ENCODE assay signal across 8 cellular contexts in the genomic region with DNA sequence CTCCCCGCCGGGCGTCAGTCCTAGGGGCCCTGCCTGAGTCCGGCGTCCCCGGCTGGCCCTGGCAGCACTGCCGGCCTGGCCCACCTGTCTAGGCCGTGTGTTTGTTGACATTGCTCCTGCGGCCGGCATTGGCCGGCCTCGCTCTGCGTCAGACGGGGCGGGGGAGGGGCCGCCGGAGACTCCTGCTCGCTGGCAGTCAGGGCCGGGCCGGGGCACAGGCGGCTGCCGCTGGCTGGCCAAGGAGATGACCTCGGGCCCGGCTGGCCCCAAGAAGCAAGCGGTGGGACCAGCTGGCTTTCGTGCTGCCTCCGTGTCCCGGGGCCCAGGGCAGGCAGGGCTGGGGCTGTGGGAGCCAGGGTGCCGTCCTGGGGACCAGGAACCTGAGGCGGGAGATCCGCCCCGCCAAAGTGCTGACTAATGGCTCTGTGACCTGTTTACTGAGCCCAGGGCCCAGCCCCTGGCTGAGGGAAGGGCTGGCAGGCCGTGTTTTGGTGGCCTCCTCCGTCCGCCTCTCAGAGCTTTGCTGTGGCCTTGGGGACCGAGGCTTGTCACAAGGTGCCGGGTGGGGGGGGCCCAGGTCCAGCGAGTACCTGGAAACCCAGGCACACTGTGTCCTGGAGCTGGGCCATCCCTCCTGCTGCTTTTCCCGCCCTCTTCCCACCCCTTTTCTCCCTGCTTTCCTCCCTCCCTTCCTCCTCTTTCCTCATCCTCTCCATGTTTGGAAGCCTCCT. TPM values are rescaled to one million over a fixed set of nuclear protein-coding genes. Genes with fewer than 3 reads are reported as not detected.
DNase-seq lines count a peak whose midpoint lies in the region; ATAC-seq and TF ChIP-seq lines count a peak whose summit lies in the region.

No MANE protein-coding gene starts in this region.

- H3K4me2 ChIP-seq in PC-9 = peak overlapping the region; percentile 92

- DNase-seq in C1 segment of cervical spinal cord (lab: John Stamatoyannopoulos, UW) = peak; percentile 33 to 98 (median 81)
- DNase-seq in PC-9 = peak; percentile 86 to 88
- peak; percentile 65 for DNase-seq in activated T-helper 2 cell treated with anti-CD3 and anti-CD28 coated beads, Interferon-gamma antibody, Interleukin-2, Interleukin-4, amounts not matched to agents 10 μg/mL and 5 μg/mL and 100 μg/mL, durations not matched to agents 14 hours and 24 hours and 36 hours (ENCODE audit: low spot score)
- DNase-seq in fibroblast of peridontal ligament (ENCODE audit: extremely low read depth) = peak; percentile 84
- peak in 9 of 10 donors; percentile 21 to 61 (median 50) for DNase-seq in naive thymus-derived CD8-positive, alpha-beta T cell
- DNase-seq in stimulated activated effector memory CD8-positive, alpha-beta T cell treated with anti-CD3 and anti-CD28 coated beads, Interleukin-12 subunit alpha, Interleukin-12 subunit beta, amount 100 ng/mL, for 72 hours (ENCODE audit: low spot score in 2 of 2) = peak; percentile 63 to 81

- H3K9me3 Mint-ChIP-seq in activated T-helper 2 cell treated with anti-CD3 and anti-CD28 coated beads, Interferon-gamma antibody, Interleukin-2, Interleukin-4, amounts not matched to agents 10 μg/mL and 5 μg/mL and 100 μg/mL, durations not matched to agents 14 hours and 24 hours and 36 hours = no peaks in the 10 kb centered on the region
- H3K9me3 Mint-ChIP-seq in naive thymus-derived CD8-positive, alpha-beta T cell = no peaks in the 10 kb centered on the region
- no peaks in the 10 kb centered on the region for H3K9me3 Mint-ChIP-seq in stimulated activated effector memory CD8-positive, alpha-beta T cell treated with anti-CD3 and anti-CD28 coated beads, Interleukin-12 subunit alpha, Interleukin-12 subunit beta, amount 100 ng/mL, for 72 hours

- peaks cover 4% of the 10 kb centered on the region; the same call in 1 of the 2 replicates for H3K36me3 ChIP-seq in PC-9 (ENCODE audit: low read depth)

- peaks cover 28% of the 10 kb centered on the region for H3K79me2 ChIP-seq in PC-9 (ENCODE audit: low read depth)

- peak overlapping the region; percentile 75 for H2AFZ ChIP-seq in PC-9

- peaks cover 6% of the 10 kb centered on the region for H3K4me1 Mint-ChIP-seq in activated T-helper 2 cell treated with anti-CD3 and anti-CD28 coated beads, Interferon-gamma antibody, Interleukin-2, Interleukin-4, amounts not matched to agents 10 μg/mL and 5 μg/mL and 100 μg/mL, durations not matched to agents 14 hours and 24 hours and 36 hours (ENCODE audit: low read depth)
- peaks cover 10 to 32% (median 22%) of the 10 kb centered on the region in 4 donors for H3K4me1 Mint-ChIP-seq in naive thymus-derived CD8-positive, alpha-beta T cell
- peaks cover 13% of the 10 kb centered on the region for H3K4me1 Mint-ChIP-seq in stimulated activated effector memory CD8-positive, alpha-beta T cell treated with anti-CD3 and anti-CD28 coated beads, Interleukin-12 subunit alpha, Interleukin-12 subunit beta, amount 100 ng/mL, for 72 hours

- H3K27me3 Mint-ChIP-seq in activated T-helper 2 cell treated with anti-CD3 and anti-CD28 coated beads, Interferon-gamma antibody, Interleukin-2, Interleukin-4, amounts not matched to agents 10 μg/mL and 5 μg/mL and 100 μg/mL, durations not matched to agents 14 hours and 24 hours and 36 hours (ENCODE audit: low read depth) = no peaks in the 10 kb centered on the region
- H3K27me3 Mint-ChIP-seq in naive thymus-derived CD8-positive, alpha-beta T cell = no peaks in the 10 kb centered on the region

- peaks cover 15% of the 10 kb centered on the region for H3K4me1 ChIP-seq in PC-9 (replicated peaks; ENCODE audit: insufficient read depth)

- H3K4me3 Mint-ChIP-seq in activated T-helper 2 cell treated with anti-CD3 and anti-CD28 coated beads, Interferon-gamma antibody, Interleukin-2, Interleukin-4, amounts not matched to agents 10 μg/mL and 5 μg/mL and 100 μg/mL, durations not matched to agents 14 hours and 24 hours and 36 hours (ENCODE audit: low read depth) = peak overlapping the region; percentile 81
- H3K4me3 Mint-ChIP-seq in naive thymus-derived CD8-positive, alpha-beta T cell = peak overlapping the region; percentile 68 to 95 (median 88)
- H3K4me3 Mint-ChIP-seq in stimulated activated effector memory CD8-positive, alpha-beta T cell treated with anti-CD3 and anti-CD28 coated beads, Interleukin-12 subunit alpha, Interleukin-12 subunit beta, amount 100 ng/mL, for 72 hours = peak overlapping the region; percentile 80

- peaks cover 22% of the 10 kb centered on the region; the same call in 1 of the 2 replicates for H3F3A ChIP-seq in PC-9 (ENCODE audit: insufficient read depth, low read depth)

- CTCF ChIA-PET in PC-9 (lab: Charles Lee) = interaction anchor here (0.7 kb wide), 1 partner anchor 28 kb away, joined by 3 read pairs; no protein-coding TSS in a partner anchor

- POLR2A ChIA-PET in PC-9 (lab: Charles Lee; ENCODE audit: unreplicated experiment) = no interaction called here
- POLR2A ChIA-PET in naive thymus-derived CD8-positive, alpha-beta T cell (lab: Charles Lee) = interaction anchor here (0.7 to 2.1 kb wide), 5 partner anchors 14 to 80 kb away, joined by 3 to 7 read pairs (median 3); no protein-coding TSS in a partner anchor

- peak overlapping the region; percentile 94 for H3K4me3 ChIP-seq in PC-9

- peak overlapping the region; percentile 86 for H3K27ac ChIP-seq in PC-9

- ATAC-seq in GM19395 (IDR thresholded peaks at IDR 0.05; ENCODE audit: unreplicated experiment) = peak; percentile 68
- ATAC-seq in HG03565 (IDR thresholded peaks at IDR 0.05; ENCODE audit: unreplicated experiment) = peak; percentile 41
- peak; percentile 37 to 47 for ATAC-seq in naive thymus-derived CD8-positive, alpha-beta T cell
- ATAC-seq in stimulated activated effector memory CD8-positive, alpha-beta T cell treated with anti-CD3 and anti-CD28 coated beads, Interleukin-12 subunit alpha, Interleukin-12 subunit beta, amount 100 ng/mL, for 72 hours = peak; percentile 82

- intact Hi-C loops in PC-9 (cut with micrococcal nuclease; ENCODE audit: unreplicated experiment) = loop anchor here (1.0 to 2.0 kb wide), 4 partner anchors 17 to 53 kb away; a partner anchor contains a TSS
- intact Hi-C loops in activated T-helper 2 cell treated with anti-CD3 and anti-CD28 coated beads, Interferon-gamma antibody, Interleukin-2, Interleukin-4, amounts not matched to agents 10 μg/mL and 5 μg/mL and 100 μg/mL, durations not matched to agents 14 hours and 24 hours and 36 hours (cut with micrococcal nuclease) = loop anchor here (10.0 kb wide), 1 partner anchor 181 kb away; a partner anchor contains a TSS

- H3K9me2 ChIP-seq in PC-9 (ENCODE audit: insufficient read depth) = no peaks in the 10 kb centered on the region

- BruUV-seq in PC-9 (replicated peaks; lab: Mats Ljungman, UMichigan) = no TSS peak

- H3K36me3 Mint-ChIP-seq in activated T-helper 2 cell treated with anti-CD3 and anti-CD28 coated beads, Interferon-gamma antibody, Interleukin-2, Interleukin-4, amounts not matched to agents 10 μg/mL and 5 μg/mL and 100 μg/mL, durations not matched to agents 14 hours and 24 hours and 36 hours (ENCODE audit: low read depth) = no peaks in the 10 kb centered on the region
- peaks cover 0 to 2% (median 0%) of the 10 kb centered on the region in 3 donors for H3K36me3 Mint-ChIP-seq in naive thymus-derived CD8-positive, alpha-beta T cell
- H3K36me3 Mint-ChIP-seq in stimulated activated effector memory CD8-positive, alpha-beta T cell treated with anti-CD3 and anti-CD28 coated beads, Interleukin-12 subunit alpha, Interleukin-12 subunit beta, amount 100 ng/mL, for 72 hours = peaks cover 24% of the 10 kb centered on the region

- no peaks in the 10 kb centered on the region for H3K27me3 ChIP-seq in PC-9 (ENCODE audit: insufficient read depth, low read depth)

- H3K9me3 ChIP-seq in PC-9 (ENCODE audit: insufficient read depth, low read depth) = no peaks in the 10 kb centered on the region

- no peak for TF ChIP-seq CTCF in PC-9 (conservative IDR thresholded peaks at IDR 0.05)

- H3K27ac Mint-ChIP-seq in activated T-helper 2 cell treated with anti-CD3 and anti-CD28 coated beads, Interferon-gamma antibody, Interleukin-2, Interleukin-4, amounts not matched to agents 10 μg/mL and 5 μg/mL and 100 μg/mL, durations not matched to agents 14 hours and 24 hours and 36 hours = no peak overlapping the region
- peak overlapping the region in 6 of 10 donors; percentile 20 to 96 (median 86) for H3K27ac Mint-ChIP-seq in naive thymus-derived CD8-positive, alpha-beta T cell
- peak overlapping the region; percentile 76 for H3K27ac Mint-ChIP-seq in stimulated activated effector memory CD8-positive, alpha-beta T cell treated with anti-CD3 and anti-CD28 coated beads, Interleukin-12 subunit alpha, Interleukin-12 subunit beta, amount 100 ng/mL, for 72 hours

- peaks cover 11% of the 10 kb centered on the region for H4K20me1 ChIP-seq in PC-9 (ENCODE audit: insufficient read depth)

RNA-seq across cellular contexts. Expression of a gene that starts 1.8 kb away (rescaled TPM):
- 50.8 and 70.5 TPM in 2 replicates for total RNA-seq in PC-9 (2021)
- 28.0 and 30.2 TPM in 2 replicates for total RNA-seq in activated T-helper 2 cell treated with anti-CD3 and anti-CD28 coated beads, Interferon-gamma antibody, Interleukin-2, Interleukin-4, amounts not matched to agents 10 μg/mL and 5 μg/mL and 100 μg/mL, durations not matched to agents 14 hours and 24 hours and 36 hours
- total RNA-seq in naive thymus-derived CD8-positive, alpha-beta T cell = 10 to 100 TPM; 47.1 to 54.4 TPM
- polyA plus RNA-seq in naive thymus-derived CD8-positive, alpha-beta T cell = under 1 TPM; 0.43 to 0.76 (median 0.68) TPM

RNA-seq across cellular contexts. Expression of a gene that starts 32.8 kb away (rescaled TPM):
- total RNA-seq in PC-9 (2021) = 36.4 and 37.0 TPM in 2 replicates
- total RNA-seq in activated T-helper 2 cell treated with anti-CD3 and anti-CD28 coated beads, Interferon-gamma antibody, Interleukin-2, Interleukin-4, amounts not matched to agents 10 μg/mL and 5 μg/mL and 100 μg/mL, durations not matched to agents 14 hours and 24 hours and 36 hours = 71.2 and 79.2 TPM in 2 replicates
- total RNA-seq in naive thymus-derived CD8-positive, alpha-beta T cell = 10 to 100 TPM; 56.9 to 57.0 TPM
- polyA plus RNA-seq in naive thymus-derived CD8-positive, alpha-beta T cell = 10 to 100 TPM; 16.9 to 35.1 (median 17.5) TPM

RNA-seq across cellular contexts. Expression of a gene that starts 53.5 kb away (rescaled TPM):
- 45.0 and 50.3 TPM in 2 replicates for total RNA-seq in PC-9 (2021)
- 57.7 and 58.0 TPM in 2 replicates for total RNA-seq in activated T-helper 2 cell treated with anti-CD3 and anti-CD28 coated beads, Interferon-gamma antibody, Interleukin-2, Interleukin-4, amounts not matched to agents 10 μg/mL and 5 μg/mL and 100 μg/mL, durations not matched to agents 14 hours and 24 hours and 36 hours
- 10 to 100 TPM; 80.6 to 82.5 TPM for total RNA-seq in naive thymus-derived CD8-positive, alpha-beta T cell
- polyA plus RNA-seq in naive thymus-derived CD8-positive, alpha-beta T cell = 1 to 10 TPM; 1.1 to 3.4 (median 2.0) TPM

Comparison
In these comparisons a context has a peak if more than half of its experiments do, and no peak if none do; other contexts are left out.
1. Peak in every context shown above with its lines: DNase-seq, ATAC-seq, H3K4me3 ChIP-seq and H3K27ac ChIP-seq.